ENCODE assay signal across 16 cellular contexts in genomic region chr7:75518842-75519241, GRCh38. TPM values are rescaled to one million over a fixed set of nuclear protein-coding genes. Genes with fewer than 3 reads are reported as not detected.
"Had no signal": no experiment of that assay in that cellular context is flagged by ENCODE, and none has a peak within 500 bp of the region (broad histone marks: within the 10 kb centered on the region; RNA-seq: fewer than 3 reads in every experiment).

No MANE protein-coding gene starts in this region.

RNA-seq across cellular contexts. Expression of gene SPDYE5, which starts 26.7 kb away (rescaled TPM):
- total RNA-seq: chondrocyte, dermis microvascular lymphatic vessel endothelial cell, endodermal cell, esophagus mucosa, esophagus squamous epithelium, fibroblast of lung, gastrocnemius medialis, glomerular endothelial cell, kidney epithelial cell, left cardiac atrium, left lung, left ventricle myocardium superior, lower lobe of right lung, lung microvascular endothelial cell, mesenteric fat pad, mesothelial cell of epicardium had no signal
